1 cellular context compared by ENCODE assay signal in the genomic region with DNA sequence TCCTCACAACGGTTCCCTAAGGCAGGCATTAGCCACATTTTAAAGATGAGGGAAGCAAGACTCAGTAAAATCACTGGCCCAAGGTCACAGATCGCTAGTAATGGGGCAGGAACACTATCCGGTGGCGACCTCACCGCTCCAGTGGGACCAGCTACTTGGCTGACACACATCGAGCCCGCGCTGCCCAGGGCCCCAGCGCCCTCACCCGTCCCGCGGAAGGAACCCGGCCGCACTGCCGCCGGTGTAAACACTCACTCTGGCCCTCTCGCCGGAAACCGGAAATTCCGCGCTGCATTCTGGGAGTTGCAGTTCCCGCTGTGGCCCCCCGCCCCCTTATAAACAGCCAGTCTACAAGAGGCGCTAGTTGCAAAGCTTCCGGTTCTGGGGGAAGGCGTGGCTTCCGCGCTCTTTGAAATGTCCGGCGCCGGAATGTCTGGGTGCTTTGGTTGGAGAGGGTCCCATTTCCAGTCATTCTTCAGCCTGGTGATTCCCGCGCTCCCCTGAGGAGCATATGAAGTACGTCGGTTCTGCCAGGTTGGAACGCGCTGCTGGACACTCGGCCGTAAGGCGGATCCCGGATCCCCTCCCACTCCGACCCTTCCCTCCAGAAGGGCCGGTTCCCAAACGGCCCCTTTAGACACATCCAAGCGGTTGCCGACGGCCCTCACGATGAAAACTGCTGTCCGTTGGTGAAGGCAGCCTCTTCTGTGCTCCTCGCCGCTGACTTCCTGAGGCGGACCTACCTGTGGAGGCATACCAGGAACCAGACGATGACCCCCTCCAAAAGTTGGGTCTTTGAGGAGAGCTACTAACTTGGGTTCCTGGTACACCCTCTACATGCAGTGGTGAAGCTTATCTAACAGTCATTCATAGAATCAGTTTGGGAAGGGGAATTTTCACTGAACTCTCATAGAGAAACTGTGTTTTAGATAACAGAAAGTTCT.
TF ChIP-seq lines count a peak whose summit lies in the region.

A gene with protein sequence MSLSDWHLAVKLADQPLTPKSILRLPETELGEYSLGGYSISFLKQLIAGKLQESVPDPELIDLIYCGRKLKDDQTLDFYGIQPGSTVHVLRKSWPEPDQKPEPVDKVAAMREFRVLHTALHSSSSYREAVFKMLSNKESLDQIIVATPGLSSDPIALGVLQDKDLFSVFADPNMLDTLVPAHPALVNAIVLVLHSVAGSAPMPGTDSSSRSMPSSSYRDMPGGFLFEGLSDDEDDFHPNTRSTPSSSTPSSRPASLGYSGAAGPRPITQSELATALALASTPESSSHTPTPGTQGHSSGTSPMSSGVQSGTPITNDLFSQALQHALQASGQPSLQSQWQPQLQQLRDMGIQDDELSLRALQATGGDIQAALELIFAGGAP (minus strand): TSS at position 258 of the 944 bp plus-strand sequence. CDS start 2,293 bp downstream, outside the sequence.

TF ChIP-seq in K562, 482 proteins besides CTCF, POLR2A, EP300 and RAD21 (continued from another document and continues in another):
- no peak for TF ChIP-seq ZNF407 (IDR thresholded peaks at IDR 0.05; ENCODE audit: low read depth)
- TF ChIP-seq MTA1 (IDR thresholded peaks at IDR 0.05; ENCODE audit: borderline replicate concordance) = no peak
- TF ChIP-seq FOXO4 (CRISPR knock-in tag; IDR thresholded peaks at IDR 0.05) = no peak
- TF ChIP-seq ZNF766 (CRISPR knock-in tag; conservative IDR thresholded peaks at IDR 0.05) = peak; percentile 48; the same call in 1 of the 2 replicates
- no peak for TF ChIP-seq BHLHE40 (IDR thresholded peaks at IDR 0.05; ENCODE audit: low read length)
- no peak for TF ChIP-seq ZNF217 (CRISPR knock-in tag; IDR thresholded peaks at IDR 0.05)
- TF ChIP-seq, protein P1, sequence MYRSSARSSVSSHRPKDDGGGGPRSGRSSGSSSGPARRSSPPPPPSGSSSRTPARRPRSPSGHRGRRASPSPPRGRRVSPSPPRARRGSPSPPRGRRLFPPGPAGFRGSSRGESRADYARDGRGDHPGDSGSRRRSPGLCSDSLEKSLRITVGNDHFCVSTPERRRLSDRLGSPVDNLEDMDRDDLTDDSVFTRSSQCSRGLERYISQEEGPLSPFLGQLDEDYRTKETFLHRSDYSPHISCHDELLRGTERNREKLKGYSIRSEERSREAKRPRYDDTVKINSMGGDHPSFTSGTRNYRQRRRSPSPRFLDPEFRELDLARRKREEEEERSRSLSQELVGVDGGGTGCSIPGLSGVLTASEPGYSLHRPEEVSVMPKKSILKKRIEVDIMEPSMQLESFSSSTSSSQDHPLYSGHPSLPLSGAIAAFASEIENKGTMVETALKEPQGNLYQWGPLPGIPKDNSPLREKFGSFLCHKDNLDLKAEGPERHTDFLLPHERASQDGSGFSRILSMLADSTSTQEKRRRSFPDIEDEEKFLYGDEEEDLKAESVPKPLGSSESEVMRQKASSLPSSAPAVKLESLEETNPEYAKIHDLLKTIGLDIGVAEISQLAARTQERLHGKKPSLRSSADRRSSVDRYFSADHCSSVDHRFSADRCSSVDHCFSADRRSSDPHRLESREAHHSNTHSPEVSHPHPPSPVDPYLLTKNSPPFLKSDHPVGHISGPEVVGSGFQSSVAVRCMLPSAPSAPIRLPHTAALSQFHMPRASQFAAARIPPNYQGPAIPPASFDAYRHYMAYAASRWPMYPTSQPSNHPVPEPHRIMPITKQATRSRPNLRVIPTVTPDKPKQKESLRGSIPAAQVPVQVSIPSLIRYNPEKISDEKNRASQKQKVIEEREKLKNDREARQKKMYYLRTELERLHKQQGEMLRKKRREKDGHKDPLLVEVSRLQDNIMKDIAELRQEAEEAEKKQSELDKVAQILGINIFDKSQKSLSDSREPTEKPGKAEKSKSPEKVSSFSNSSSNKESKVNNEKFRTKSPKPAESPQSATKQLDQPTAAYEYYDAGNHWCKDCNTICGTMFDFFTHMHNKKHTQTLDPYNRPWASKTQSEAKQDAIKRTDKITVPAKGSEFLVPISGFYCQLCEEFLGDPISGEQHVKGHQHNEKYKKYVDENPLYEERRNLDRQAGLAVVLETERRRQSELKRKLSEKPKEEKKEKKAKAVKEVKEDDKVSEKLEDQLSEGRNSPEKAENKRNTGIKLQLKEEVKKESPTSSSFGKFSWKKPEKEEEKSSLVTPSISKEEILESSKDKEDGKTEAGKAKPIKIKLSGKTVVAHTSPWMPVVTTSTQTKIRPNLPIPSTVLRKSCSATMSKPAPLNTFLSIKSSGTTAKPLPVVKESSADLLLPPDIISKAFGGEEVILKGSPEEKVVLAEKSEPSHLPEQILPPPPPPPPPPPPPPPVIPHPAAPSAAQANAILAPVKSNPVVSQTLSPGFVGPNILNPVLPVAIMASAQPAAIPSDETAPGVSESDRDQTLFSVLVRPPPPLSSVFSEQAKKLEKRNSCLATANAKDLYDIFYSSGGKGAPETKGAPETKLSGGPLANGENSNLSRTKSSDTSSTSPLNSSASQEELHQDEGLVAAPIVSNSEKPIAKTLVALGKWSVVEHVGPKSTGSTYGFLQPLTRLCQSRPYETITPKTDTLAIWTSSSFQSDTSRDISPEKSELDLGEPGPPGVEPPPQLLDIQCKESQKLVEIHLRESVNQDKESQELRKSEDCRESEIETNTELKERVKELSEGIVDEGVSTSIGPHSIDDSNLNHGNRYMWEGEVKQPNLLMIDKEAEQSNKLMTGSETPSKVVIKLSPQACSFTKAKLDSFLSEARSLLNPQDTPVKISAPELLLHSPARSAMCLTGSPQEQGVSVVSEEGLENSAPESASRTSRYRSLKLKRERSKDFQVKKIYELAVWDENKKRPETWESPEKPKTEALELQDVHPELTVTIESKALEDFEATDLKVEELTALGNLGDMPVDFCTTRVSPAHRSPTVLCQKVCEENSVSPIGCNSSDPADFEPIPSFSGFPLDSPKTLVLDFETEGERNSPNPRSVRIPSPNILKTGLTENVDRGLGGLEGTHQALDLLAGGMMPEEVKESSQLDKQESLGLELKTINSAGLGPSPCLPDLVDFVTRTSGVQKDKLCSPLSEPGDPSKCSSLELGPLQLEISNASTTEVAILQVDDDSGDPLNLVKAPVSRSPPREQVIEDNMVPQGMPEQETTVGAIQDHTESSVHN (IDR thresholded peaks at IDR 0.05; ENCODE audit: borderline replicate concordance in 1 of 2, low read depth in 1 of 2) = no peak
- TF ChIP-seq, protein P2, sequence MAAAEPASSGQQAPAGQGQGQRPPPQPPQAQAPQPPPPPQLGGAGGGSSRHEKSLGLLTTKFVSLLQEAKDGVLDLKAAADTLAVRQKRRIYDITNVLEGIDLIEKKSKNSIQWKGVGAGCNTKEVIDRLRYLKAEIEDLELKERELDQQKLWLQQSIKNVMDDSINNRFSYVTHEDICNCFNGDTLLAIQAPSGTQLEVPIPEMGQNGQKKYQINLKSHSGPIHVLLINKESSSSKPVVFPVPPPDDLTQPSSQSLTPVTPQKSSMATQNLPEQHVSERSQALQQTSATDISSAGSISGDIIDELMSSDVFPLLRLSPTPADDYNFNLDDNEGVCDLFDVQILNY (CRISPR knock-in tag; IDR thresholded peaks at IDR 0.05) = no peak
- TF ChIP-seq ZNF239 (CRISPR knock-in tag; IDR thresholded peaks at IDR 0.05) = no peak
- TF ChIP-seq ZNF143 (CRISPR knock-in tag; IDR thresholded peaks at IDR 0.05) = peak; percentile 95
- TF ChIP-seq, protein P3, sequence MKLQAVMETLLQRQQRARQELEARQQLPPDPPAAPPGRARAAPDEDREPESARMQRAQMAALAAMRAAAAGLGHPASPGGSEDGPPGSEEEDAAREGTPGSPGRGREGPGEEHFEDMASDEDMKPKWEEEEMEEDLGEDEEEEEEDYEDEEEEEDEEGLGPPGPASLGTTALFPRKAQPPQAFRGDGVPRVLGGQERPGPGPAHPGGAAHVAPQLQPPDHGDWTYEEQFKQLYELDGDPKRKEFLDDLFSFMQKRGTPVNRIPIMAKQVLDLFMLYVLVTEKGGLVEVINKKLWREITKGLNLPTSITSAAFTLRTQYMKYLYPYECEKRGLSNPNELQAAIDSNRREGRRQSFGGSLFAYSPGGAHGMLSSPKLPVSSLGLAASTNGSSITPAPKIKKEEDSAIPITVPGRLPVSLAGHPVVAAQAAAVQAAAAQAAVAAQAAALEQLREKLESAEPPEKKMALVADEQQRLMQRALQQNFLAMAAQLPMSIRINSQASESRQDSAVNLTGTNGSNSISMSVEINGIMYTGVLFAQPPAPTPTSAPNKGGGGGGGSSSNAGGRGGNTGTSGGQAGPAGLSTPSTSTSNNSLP (IDR thresholded peaks at IDR 0.05; ENCODE audit: borderline replicate concordance, low read depth, low read length) = no peak
- peak; percentile 71 for TF ChIP-seq TOE1 (IDR thresholded peaks at IDR 0.05; ENCODE audit: borderline replicate concordance)
- no peak for TF ChIP-seq TOE1 (CRISPR knock-in tag; IDR thresholded peaks at IDR 0.05; ENCODE audit: borderline replicate concordance, low read depth)
- no peak for TF ChIP-seq NEUROD1 (IDR thresholded peaks at IDR 0.05; ENCODE audit: borderline replicate concordance, low read depth, low read length, partially characterized antibody)
- TF ChIP-seq ERF (CRISPR knock-in tag; IDR thresholded peaks at IDR 0.05) = no peak
- TF ChIP-seq ZNF707 (CRISPR knock-in tag; conservative IDR thresholded peaks at IDR 0.05) = no peak
- 0 out of 2 replicates have a peak, but pooled peaks have one; percentile 45 for TF ChIP-seq CBX5 (IDR thresholded peaks at IDR 0.05; ENCODE audit: borderline replicate concordance, low read depth)
- no peak for TF ChIP-seq ZNF232 (CRISPR knock-in tag; IDR thresholded peaks at IDR 0.05)
- TF ChIP-seq NCOA1 (IDR thresholded peaks at IDR 0.05; ENCODE audit: low read depth) = peak; percentile 82
- TF ChIP-seq ZNF586 (CRISPR knock-in tag; conservative IDR thresholded peaks at IDR 0.05) = no peak
- TF ChIP-seq TBL1XR1 (IDR thresholded peaks at IDR 0.05; ENCODE audit: low read length in 2 of 2) = peak; percentile 15 to 77; a peak in 2 of 4 replicates
- peak; percentile 33; the same call in 1 of the 2 replicates for TF ChIP-seq CC2D1A (IDR thresholded peaks at IDR 0.05)
- TF ChIP-seq KDM4B (IDR thresholded peaks at IDR 0.05; ENCODE audit: borderline replicate concordance in 2 of 2, low read depth in 1 of 2) = peak in 1 of 2 experiments; percentile 94; a peak in 2 of 4 replicates
- peak; percentile 29 for TF ChIP-seq NFIC (IDR thresholded peaks at IDR 0.05)
- TF ChIP-seq HOXB6 (CRISPR knock-in tag; IDR thresholded peaks at IDR 0.05; ENCODE audit: borderline replicate concordance) = no peak
- TF ChIP-seq KLF6 (CRISPR knock-in tag; IDR thresholded peaks at IDR 0.05; ENCODE audit: borderline replicate concordance) = no peak
- TF ChIP-seq KLF10 (CRISPR knock-in tag; IDR thresholded peaks at IDR 0.05) = no peak
- peak in 1 of 2 experiments; percentile 50; a peak in 1 of 4 replicates for TF ChIP-seq TRIM24 (IDR thresholded peaks at IDR 0.05)
- no peak for TF ChIP-seq RFX1 (IDR thresholded peaks at IDR 0.05)
- TF ChIP-seq PHF8 (IDR thresholded peaks at IDR 0.05; ENCODE audit: borderline replicate concordance, low read length) = peak; percentile 89
- no peak for TF ChIP-seq KHSRP (IDR thresholded peaks at IDR 0.05)
- no peak for TF ChIP-seq ZNF175 (CRISPR knock-in tag; IDR thresholded peaks at IDR 0.05; ENCODE audit: low read depth)
- TF ChIP-seq ZNF830 (CRISPR knock-in tag; IDR thresholded peaks at IDR 0.05) = no peak
- no peak for TF ChIP-seq MED1 (CRISPR knock-in tag; IDR thresholded peaks at IDR 0.05; ENCODE audit: borderline replicate concordance)
